ENCODE assay signal across 10 cellular contexts in the genomic region with DNA sequence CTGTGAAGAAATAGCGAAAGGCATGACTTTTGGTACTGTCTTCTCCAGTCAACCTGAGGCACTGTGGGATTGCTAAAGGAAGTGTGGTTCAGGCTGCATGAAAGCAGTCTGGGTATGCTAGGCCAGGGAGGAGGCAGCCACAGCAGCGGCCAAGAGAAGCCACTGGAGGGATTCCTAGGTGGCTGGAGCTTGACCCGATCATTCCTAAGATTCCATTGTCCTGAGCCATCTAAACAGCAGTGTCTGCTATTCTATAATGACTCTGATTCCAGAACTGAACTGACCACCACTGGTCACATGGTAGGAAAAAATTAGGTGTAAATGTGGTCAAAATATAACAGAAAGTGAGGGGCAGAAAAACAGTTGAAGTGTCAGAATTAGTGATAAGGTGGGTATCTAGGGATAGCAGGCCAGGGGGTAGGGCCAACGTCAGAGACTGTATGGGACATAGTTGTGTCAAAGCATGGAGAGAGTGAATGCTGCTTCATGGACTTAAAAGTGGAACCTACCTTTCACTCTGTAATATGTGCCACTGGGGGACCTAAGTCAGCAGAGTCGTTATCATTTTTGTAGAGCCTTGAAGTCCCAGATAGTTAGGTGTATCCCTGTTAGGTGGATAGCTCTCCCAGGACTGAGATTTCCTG.
DNase-seq lines count a peak whose midpoint lies in the region; ATAC-seq and TF ChIP-seq lines count a peak whose summit lies in the region.
"Had no signal": no experiment of that assay in that cellular context is flagged by ENCODE, and none has a peak within 500 bp of the region (broad histone marks: within the 10 kb centered on the region; RNA-seq: fewer than 3 reads in every experiment).

No MANE protein-coding gene starts in this region.

- ATAC-seq in omental fat pad (ENCODE audit: low FRiP score): no peak
- ATAC-seq: natural killer cell treated with Interleukin-12 subunit alpha and Interleukin-12 subunit beta and Interleukin-15 and Interleukin-18, amount 100 ng/mL, for 72 hours had no signal

- H3K36me3 ChIP-seq in kidney epithelial cell (ENCODE audit: control insufficient read depth, insufficient read depth, low read length): no peaks in the 10 kb centered on the region

- TF ChIP-seq CTCF in kidney epithelial cell (IDR thresholded peaks at IDR 0.05; ENCODE audit: insufficient read depth, low read length, poor library complexity, severe bottlenecking): no peak
- no peak for TF ChIP-seq CTCF in omental fat pad (IDR thresholded peaks at IDR 0.05)

- in situ Hi-C loops in G401 (cut with HindIII; ENCODE audit: low sequenced_read_pairs): no loop called here

- DNase-seq in A172 (ENCODE audit: low spot score) (peak; percentile 99), HK-2 (ENCODE audit: unreplicated experiment) (peak; percentile 87), amniotic epithelial cell (ENCODE audit: low read depth) (peak; percentile 82), kidney epithelial cell (ENCODE audit: low read depth) (peak; percentile 88), germinal center (ENCODE audit: low spot score) (no peak), G401 (ENCODE audit: low spot score) (no peak), omental fat pad (ENCODE audit: low spot score) (no peak), GM19238 (ENCODE audit: insufficient read length, low spot score) (no peak)
- DNase-seq: stimulated activated CD4-positive, alpha-beta T cell treated with anti-CD3 and anti-CD28 coated beads, Interleukin-4, amount 100 ng/mL, for 1 hour had no signal

- no peaks in the 10 kb centered on the region for H3K27me3 ChIP-seq in kidney epithelial cell (ENCODE audit: control insufficient read depth, insufficient read depth, low read length)

- no peak overlapping the region for H3K4me3 ChIP-seq in kidney epithelial cell (ENCODE audit: low read depth, low read length)

Comparison
In these comparisons a context has a peak if more than half of its experiments do, and no peak if none do; other contexts are left out.
1. DNase-seq: peak in A172 (single experiment), HK-2 (single experiment), amniotic epithelial cell (single experiment) and kidney epithelial cell (single experiment); none in germinal center (single experiment), G401 (single experiment), omental fat pad (single experiment) and GM19238 (single experiment).